Comparison of ENCODE assay signal across 8 cellular contexts in the genomic region with DNA sequence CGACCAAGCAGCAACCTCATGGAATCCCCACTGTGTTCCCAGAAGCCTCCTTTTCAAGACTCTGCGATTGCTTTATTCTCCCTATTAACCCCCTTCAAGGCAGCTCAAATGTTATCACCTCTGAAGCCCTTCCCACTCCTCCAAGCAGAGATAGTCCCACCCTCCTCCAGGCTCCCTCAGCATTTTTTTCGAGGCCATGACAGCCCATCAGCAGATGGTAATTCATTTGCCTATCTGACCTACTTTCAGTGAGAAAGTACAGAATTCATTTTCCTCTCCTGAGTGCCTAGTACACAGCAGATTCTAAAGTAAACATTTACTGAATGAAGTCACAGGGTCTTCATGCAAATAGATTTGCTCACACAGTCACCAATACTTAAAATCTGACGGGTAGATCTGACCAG.
DNase-seq lines count a peak whose midpoint lies in the region; ATAC-seq and TF ChIP-seq lines count a peak whose summit lies in the region.

No MANE protein-coding gene starts in this region.

- TF ChIP-seq CTCF in nephron (IDR thresholded peaks at IDR 0.05; ENCODE audit: unreplicated experiment in 3 of 3): no peak

- DNase-seq in NCI-H1048 (lab: John Stamatoyannopoulos, UW) (peak; percentile 24), midbrain (lab: John Stamatoyannopoulos, UW) (no peak)
- DNase-seq in effector memory CD8-positive, alpha-beta T cell: no peak
- no peak for DNase-seq in stimulated activated CD4-positive, alpha-beta T cell treated with anti-CD3 and anti-CD28 coated beads, Interleukin-4, amount 100 ng/mL, for 1 hour

- no peaks in the 10 kb centered on the region for H3K9me3 Mint-ChIP-seq in effector memory CD8-positive, alpha-beta T cell
- H3K9me3 Mint-ChIP-seq in nephron: peaks cover 11% of the 10 kb centered on the region

- peak overlapping the region; percentile 39 to 77 for H3K27ac Mint-ChIP-seq in effector memory CD8-positive, alpha-beta T cell
- peak overlapping the region; percentile 54 to 92 (median 68) for H3K27ac Mint-ChIP-seq in nephron

- H3K27me3 Mint-ChIP-seq in effector memory CD8-positive, alpha-beta T cell: no peaks in the 10 kb centered on the region
- no peaks in the 10 kb centered on the region for H3K27me3 Mint-ChIP-seq in nephron (ENCODE audit: low read depth)

- ATAC-seq in GM18498 (IDR thresholded peaks at IDR 0.05; ENCODE audit: unreplicated experiment) (peak; percentile 59), GM21825 (IDR thresholded peaks at IDR 0.05; ENCODE audit: unreplicated experiment) (no peak), GM18517 (IDR thresholded peaks at IDR 0.05; ENCODE audit: unreplicated experiment) (no peak)
- ATAC-seq in effector memory CD8-positive, alpha-beta T cell (replicated peaks): peak; percentile 11

- H3K4me3 Mint-ChIP-seq in effector memory CD8-positive, alpha-beta T cell: peak overlapping the region; percentile 11 to 55
- H3K4me3 Mint-ChIP-seq in nephron: peak overlapping the region in 1 of 3 experiments; percentile 24

- peaks cover 55 to 75% of the 10 kb centered on the region in 2 donors for H3K4me1 Mint-ChIP-seq in effector memory CD8-positive, alpha-beta T cell (ENCODE audit: low read depth in 2 of 2)
- peaks cover 32% of the 10 kb centered on the region for H3K4me1 Mint-ChIP-seq in nephron

- H3K36me3 Mint-ChIP-seq in effector memory CD8-positive, alpha-beta T cell (ENCODE audit: insufficient read depth): peaks cover 35% of the 10 kb centered on the region
- H3K36me3 Mint-ChIP-seq in nephron (ENCODE audit: low read depth): peaks cover 45% of the 10 kb centered on the region

Comparison
In these comparisons a context has a peak if more than half of its experiments do, and no peak if none do; other contexts are left out.
1. ATAC-seq: peak in GM18498 (single experiment) and effector memory CD8-positive, alpha-beta T cell (single experiment); none in GM21825 (single experiment) and GM18517 (single experiment).